Comparison of ENCODE assay signal across 8 cellular contexts in the genomic region with DNA sequence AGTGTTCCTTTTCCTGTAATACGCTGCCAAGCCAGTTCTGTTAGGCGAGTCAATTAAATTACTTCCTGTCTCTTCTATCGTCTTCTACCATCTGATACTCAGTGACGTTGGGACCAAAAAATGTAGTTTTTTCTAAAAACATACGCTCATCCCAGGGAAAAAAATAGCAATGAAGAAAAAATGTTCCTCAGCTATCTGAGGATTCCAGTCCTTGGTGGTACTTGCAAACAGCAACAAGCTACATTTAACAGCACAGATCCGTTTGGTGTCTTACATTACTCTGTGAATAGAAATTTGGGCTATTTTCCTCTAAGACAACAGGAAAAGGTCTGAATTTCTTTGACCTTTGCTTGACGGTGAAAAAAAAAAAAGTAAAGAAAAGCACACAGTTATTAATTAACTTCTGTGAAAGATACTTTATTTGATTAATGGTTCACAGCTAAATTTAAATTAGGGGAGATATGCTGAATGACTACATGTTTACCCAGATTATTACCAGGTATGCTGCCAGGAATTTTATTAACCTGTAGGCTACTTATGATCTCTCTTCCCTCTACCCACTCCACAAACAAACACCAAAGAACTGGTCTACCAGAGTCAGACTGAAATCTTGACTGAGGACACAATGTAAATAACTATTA.
DNase-seq lines count a peak whose midpoint lies in the region; ATAC-seq and TF ChIP-seq lines count a peak whose summit lies in the region.

No MANE protein-coding gene starts in this region.

- TF ChIP-seq CTCF in epithelial cell of esophagus (IDR thresholded peaks at IDR 0.05; ENCODE audit: insufficient read depth, low read depth, low read length, missing control alignments): no peak

- DNase-seq in HS-5 (ENCODE audit: low read depth) (peak; percentile 56), epithelial cell of esophagus (ENCODE audit: low read depth) (peak; percentile 46), renal cortical epithelial cell (ENCODE audit: low read depth) (peak; percentile 96), NCI-H187 treated with DMSO at 0.1 percent for 48 hours (lab: John Stamatoyannopoulos, UW) (no peak), caudate nucleus (lab: John Stamatoyannopoulos, UW) (no peak)
- no peak for DNase-seq in effector CD8-positive, alpha-beta T cell (lab: John Stamatoyannopoulos, UW)
- no peak for DNase-seq in activated CD8-positive, alpha-beta memory T cell treated with anti-CD3 and anti-CD28 coated beads, Interleukin-2, amount 50 U/mL, for 4 hours

- no peak overlapping the region for H3K4me3 ChIP-seq in epithelial cell of esophagus (ENCODE audit: low read length)

- H3K27ac ChIP-seq in caudate nucleus (ENCODE audit: low read depth, low read length): no peak overlapping the region

- peak; percentile 19 for ATAC-seq in GM18873 (IDR thresholded peaks at IDR 0.05; ENCODE audit: low FRiP score, unreplicated experiment)

Comparison
In these comparisons a context has a peak if more than half of its experiments do, and no peak if none do; other contexts are left out.
1. DNase-seq: peak in HS-5 (single experiment), epithelial cell of esophagus (single experiment) and renal cortical epithelial cell (single experiment); none in NCI-H187 treated with DMSO at 0.1 percent for 48 hours (single experiment), effector CD8-positive, alpha-beta T cell (single experiment), caudate nucleus (0 of 61) and activated CD8-positive, alpha-beta memory T cell treated with anti-CD3 and anti-CD28 coated beads, Interleukin-2, amount 50 U/mL, for 4 hours (single experiment).